In the genomic region with DNA sequence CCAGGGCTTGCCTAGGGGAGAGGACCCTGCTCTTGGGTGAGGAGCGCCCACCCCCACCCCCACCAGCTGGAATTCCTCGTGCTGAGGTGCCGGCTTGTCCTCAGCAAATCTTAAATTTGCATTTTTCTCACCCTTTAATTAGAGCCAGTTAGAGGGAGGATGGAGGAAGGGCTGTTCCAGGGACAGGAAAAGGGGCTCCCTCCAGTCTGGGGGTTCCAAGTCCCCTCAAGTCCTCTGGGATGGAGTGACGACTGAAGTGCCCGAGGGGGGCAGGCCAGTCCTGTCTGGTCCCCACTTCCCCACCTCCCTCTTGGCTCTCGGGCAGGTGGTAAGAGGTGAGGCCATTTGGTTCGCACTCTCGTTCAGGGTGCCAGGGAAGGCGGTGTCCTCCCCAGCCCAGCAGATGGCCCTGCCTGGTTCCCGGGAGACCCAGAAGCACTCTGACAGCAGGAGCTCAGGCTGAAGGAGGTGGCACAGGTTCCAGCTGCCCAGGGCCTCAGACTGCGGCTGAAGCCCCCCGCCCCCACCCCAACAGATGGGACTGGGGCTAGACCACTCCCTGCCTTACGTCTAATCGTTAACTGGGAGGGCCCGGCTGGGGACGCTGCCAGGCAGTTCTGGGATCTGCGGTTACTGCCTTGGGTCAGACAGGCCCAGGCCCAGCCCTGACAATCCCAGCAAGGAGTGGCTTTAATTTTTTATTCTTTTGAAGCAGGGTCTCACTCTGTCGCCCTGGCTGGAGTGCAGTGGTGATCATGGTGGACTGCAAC, we compare ENCODE assay signal across 2 cellular contexts.
TF ChIP-seq lines count a peak whose summit lies in the region.

No MANE protein-coding gene starts in this region.

TF ChIP-seq in GM23338, 12 proteins besides CTCF, POLR2A, EP300 and RAD21 (continued from another document):
- no peak for TF ChIP-seq ZNF462 (CRISPR knock-in tag; IDR thresholded peaks at IDR 0.05)
- no peak for TF ChIP-seq JUNB (IDR thresholded peaks at IDR 0.05; ENCODE audit: unreplicated experiment)
- no peak for TF ChIP-seq ZNF331 (CRISPR knock-in tag; IDR thresholded peaks at IDR 0.05; ENCODE audit: low read depth)
- no peak for TF ChIP-seq STAT1 (IDR thresholded peaks at IDR 0.05; ENCODE audit: unreplicated experiment)
- TF ChIP-seq EZH2 (IDR thresholded peaks at IDR 0.05; ENCODE audit: low read depth, unreplicated experiment) = no peak

TF ChIP-seq in PFSK-1, 5 proteins besides CTCF, POLR2A, EP300 and RAD21 (continued from another document):
- TF ChIP-seq, protein P1, sequence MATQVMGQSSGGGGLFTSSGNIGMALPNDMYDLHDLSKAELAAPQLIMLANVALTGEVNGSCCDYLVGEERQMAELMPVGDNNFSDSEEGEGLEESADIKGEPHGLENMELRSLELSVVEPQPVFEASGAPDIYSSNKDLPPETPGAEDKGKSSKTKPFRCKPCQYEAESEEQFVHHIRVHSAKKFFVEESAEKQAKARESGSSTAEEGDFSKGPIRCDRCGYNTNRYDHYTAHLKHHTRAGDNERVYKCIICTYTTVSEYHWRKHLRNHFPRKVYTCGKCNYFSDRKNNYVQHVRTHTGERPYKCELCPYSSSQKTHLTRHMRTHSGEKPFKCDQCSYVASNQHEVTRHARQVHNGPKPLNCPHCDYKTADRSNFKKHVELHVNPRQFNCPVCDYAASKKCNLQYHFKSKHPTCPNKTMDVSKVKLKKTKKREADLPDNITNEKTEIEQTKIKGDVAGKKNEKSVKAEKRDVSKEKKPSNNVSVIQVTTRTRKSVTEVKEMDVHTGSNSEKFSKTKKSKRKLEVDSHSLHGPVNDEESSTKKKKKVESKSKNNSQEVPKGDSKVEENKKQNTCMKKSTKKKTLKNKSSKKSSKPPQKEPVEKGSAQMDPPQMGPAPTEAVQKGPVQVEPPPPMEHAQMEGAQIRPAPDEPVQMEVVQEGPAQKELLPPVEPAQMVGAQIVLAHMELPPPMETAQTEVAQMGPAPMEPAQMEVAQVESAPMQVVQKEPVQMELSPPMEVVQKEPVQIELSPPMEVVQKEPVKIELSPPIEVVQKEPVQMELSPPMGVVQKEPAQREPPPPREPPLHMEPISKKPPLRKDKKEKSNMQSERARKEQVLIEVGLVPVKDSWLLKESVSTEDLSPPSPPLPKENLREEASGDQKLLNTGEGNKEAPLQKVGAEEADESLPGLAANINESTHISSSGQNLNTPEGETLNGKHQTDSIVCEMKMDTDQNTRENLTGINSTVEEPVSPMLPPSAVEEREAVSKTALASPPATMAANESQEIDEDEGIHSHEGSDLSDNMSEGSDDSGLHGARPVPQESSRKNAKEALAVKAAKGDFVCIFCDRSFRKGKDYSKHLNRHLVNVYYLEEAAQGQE (IDR thresholded peaks at IDR 0.05; ENCODE audit: insufficient read depth in 1 of 2, low read depth in 2 of 2, low read length in 2 of 2) = no peak
- no peak for TF ChIP-seq TAF1 (IDR thresholded peaks at IDR 0.05; ENCODE audit: borderline replicate concordance, insufficient read depth, low read length)
